24 cellular contexts compared by ENCODE assay signal in genomic region chr6:148811472-148811871, GRCh38.
DNase-seq lines count a peak whose midpoint lies in the region; ATAC-seq, FAIRE-seq and TF ChIP-seq lines count a peak whose summit lies in the region.
"Had no signal": no experiment of that assay in that cellular context is flagged by ENCODE, and none has a peak within 500 bp of the region (broad histone marks: within the 10 kb centered on the region; RNA-seq: fewer than 3 reads in every experiment).

No MANE protein-coding gene starts in this region.

- intact Hi-C loops in left ventricle myocardium superior (cut with micrococcal nuclease): no loop called here

- no peak overlapping the region for H3K4me3 ChIP-seq in bronchial epithelial cell (ENCODE audit: low read depth, low read length)
- H3K4me3 ChIP-seq: BLaER1, GM23248, SK-N-MC had no signal

- no peak for TF ChIP-seq CTCF in bronchial epithelial cell (IDR thresholded peaks at IDR 0.05; ENCODE audit: insufficient read depth, low read length, severe bottlenecking)

- peak; percentile 83 for FAIRE-seq in bronchial epithelial cell (lab: Jason Lieb, UNC)
- FAIRE-seq: GM18507 had no signal

- DNase-seq in DMS 273 (lab: John Stamatoyannopoulos, UW; ENCODE audit: unreplicated experiment): peak; percentile 87
- DNase-seq in LHCN-M2 (ENCODE audit: low read depth): peak; percentile 48
- DNase-seq in bronchial epithelial cell (ENCODE audit: low read depth): no peak
- peak; percentile 41 for DNase-seq in left ventricle myocardium superior
- no peak for DNase-seq in NOMO-1 treated with dmso at 0.1 percent for 144 hours (lab: John Stamatoyannopoulos, UW; ENCODE audit: unreplicated experiment)
- no peak for DNase-seq in amygdala (lab: John Stamatoyannopoulos, UW)
- DNase-seq in stimulated activated naive CD4-positive, alpha-beta T cell treated with Interleukin-2 at 50 U/mL for 16 hours (lab: John Stamatoyannopoulos, UW): no peak
- DNase-seq: CD4-positive, alpha-beta T cell; COR-L47; DMS153; GDM1; GM23248; HCEC 1CT; MV-4-11; NCI-H1105 treated with DMSO at 0.1 percent for 48 hours; NCI-H2081; NCI-H2227 treated with DMSO at 0.1 percent for 48 hours; NCI-H510A; NCI-H774; SHP77 had no signal

- H3K36me3 ChIP-seq in bronchial epithelial cell (ENCODE audit: control insufficient read depth, insufficient read depth, low read length): no peaks in the 10 kb centered on the region
- H3K36me3 ChIP-seq: BLaER1 had no signal

- peak; percentile 77 for ATAC-seq in left ventricle myocardium superior
- no peak for ATAC-seq in HG03378 (IDR thresholded peaks at IDR 0.05; ENCODE audit: unreplicated experiment)

- H3K27me3 ChIP-seq in bronchial epithelial cell (ENCODE audit: control insufficient read depth, insufficient read depth, low read length): no peaks in the 10 kb centered on the region
- H3K27me3 ChIP-seq: BLaER1 had no signal

Comparison
In these comparisons a context has a peak if more than half of its experiments do, and no peak if none do; other contexts are left out.
1. DNase-seq: peak in DMS 273 (single experiment), LHCN-M2 (single experiment) and left ventricle myocardium superior (single experiment); none in bronchial epithelial cell (single experiment), NOMO-1 treated with dmso at 0.1 percent for 144 hours (single experiment), amygdala (0 of 56) and stimulated activated naive CD4-positive, alpha-beta T cell treated with Interleukin-2 at 50 U/mL for 16 hours (single experiment).